Comparison of ENCODE assay signal across 9 cellular contexts in genomic region chr3:111712294-111713180, GRCh38. TPM values are rescaled to one million over a fixed set of nuclear protein-coding genes. Genes with fewer than 3 reads are reported as not detected.
A peak's percentile ranks its signal among the peaks of the same experiment; 100 is the strongest.
DNase-seq lines count a peak whose midpoint lies in the region; ATAC-seq and TF ChIP-seq lines count a peak whose summit lies in the region.
"Had no signal": no experiment of that assay in that cellular context is flagged by ENCODE, and none has a peak within 500 bp of the region (broad histone marks: within the 10 kb centered on the region; RNA-seq: fewer than 3 reads in every experiment).

No MANE protein-coding gene starts in this region.

- H3K27ac Mint-ChIP-seq in activated CD8-positive, alpha-beta memory T cell treated with anti-CD3 and anti-CD28 coated beads, Interleukin-2, amount 10 ng/mL, durations not matched to agents 7 days and 5 days = peak overlapping the region; percentile 86
- no peak overlapping the region for H3K27ac Mint-ChIP-seq in progenitor cell of endocrine pancreas

- peak overlapping the region; percentile 31 for H3K4me3 Mint-ChIP-seq in activated CD8-positive, alpha-beta memory T cell treated with anti-CD3 and anti-CD28 coated beads, Interleukin-2, amount 10 ng/mL, durations not matched to agents 7 days and 5 days
- H3K4me3 Mint-ChIP-seq in progenitor cell of endocrine pancreas (ENCODE audit: low read depth) = no peak overlapping the region

- H3K36me3 ChIP-seq in mucosa of descending colon (ENCODE audit: low read depth) = no peaks in the 10 kb centered on the region
- H3K36me3 ChIP-seq: pancreas had no signal

- H3K4me3 ChIP-seq in mucosa of descending colon = no peak overlapping the region
- H3K4me3 ChIP-seq: pancreas had no signal

- ATAC-seq in activated CD8-positive, alpha-beta memory T cell treated with anti-CD3 and anti-CD28 coated beads, Interleukin-2, amount 10 ng/mL, durations not matched to agents 7 days and 5 days = peak; percentile 93
- peak; percentile 64 for ATAC-seq in mucosa of descending colon

- H3K9me3 ChIP-seq in mucosa of descending colon = no peaks in the 10 kb centered on the region
- H3K9me3 ChIP-seq: pancreas had no signal

- H3K36me3 Mint-ChIP-seq in activated CD8-positive, alpha-beta memory T cell treated with anti-CD3 and anti-CD28 coated beads, Interleukin-2, amount 10 ng/mL, durations not matched to agents 7 days and 5 days = peaks cover 20% of the 10 kb centered on the region
- no peaks in the 10 kb centered on the region for H3K36me3 Mint-ChIP-seq in progenitor cell of endocrine pancreas (ENCODE audit: insufficient read depth)

- TF ChIP-seq CTCF in mucosa of descending colon (IDR thresholded peaks at IDR 0.05) = no peak
- no peak for TF ChIP-seq CTCF in progenitor cell of endocrine pancreas (IDR thresholded peaks at IDR 0.05; ENCODE audit: unreplicated experiment)

- peak; percentile 57 for DNase-seq in DMS 273 (lab: John Stamatoyannopoulos, UW; ENCODE audit: unreplicated experiment)
- peak; percentile 70 for DNase-seq in HPDE6-E6E7 (ENCODE audit: extremely low spot score)
- peak; percentile 79 for DNase-seq in activated CD8-positive, alpha-beta memory T cell treated with anti-CD3 and anti-CD28 coated beads, Interleukin-2, amount 10 ng/mL, durations not matched to agents 7 days and 5 days
- no peak for DNase-seq in mucosa of descending colon
- no peak for DNase-seq in NCI-H748 treated with DMSO at 0.1 percent for 48 hours (lab: John Stamatoyannopoulos, UW)
- DNase-seq in progenitor cell of endocrine pancreas (ENCODE audit: low spot score, unreplicated experiment) = no peak
- no peak for DNase-seq in DMS79 treated with DMSO at 0.1 percent for 48 hours (lab: John Stamatoyannopoulos, UW)
- no peak for DNase-seq in DMS79 (lab: John Stamatoyannopoulos, UW)
- DNase-seq: pancreas had no signal

- no peaks in the 10 kb centered on the region for H3K27me3 Mint-ChIP-seq in activated CD8-positive, alpha-beta memory T cell treated with anti-CD3 and anti-CD28 coated beads, Interleukin-2, amount 10 ng/mL, durations not matched to agents 7 days and 5 days
- H3K27me3 Mint-ChIP-seq in progenitor cell of endocrine pancreas = no peaks in the 10 kb centered on the region

- H3K4me1 ChIP-seq in mucosa of descending colon (ENCODE audit: low read depth) = no peaks in the 10 kb centered on the region
- H3K4me1 ChIP-seq: pancreas had no signal

- CTCF ChIA-PET in activated CD8-positive, alpha-beta memory T cell treated with anti-CD3 and anti-CD28 coated beads, Interleukin-2, amount 10 ng/mL, durations not matched to agents 7 days and 5 days (lab: Charles Lee) = interaction anchor here (1.0 to 1.4 kb wide), 4 partner anchors 22 to 302 kb away, joined by 4 to 13 read pairs (median 5); no protein-coding TSS in a partner anchor

- peaks cover 27% of the 10 kb centered on the region for H3K4me1 Mint-ChIP-seq in activated CD8-positive, alpha-beta memory T cell treated with anti-CD3 and anti-CD28 coated beads, Interleukin-2, amount 10 ng/mL, durations not matched to agents 7 days and 5 days
- peaks cover 12% of the 10 kb centered on the region for H3K4me1 Mint-ChIP-seq in progenitor cell of endocrine pancreas (ENCODE audit: low read depth)

- H3K9me3 Mint-ChIP-seq in activated CD8-positive, alpha-beta memory T cell treated with anti-CD3 and anti-CD28 coated beads, Interleukin-2, amount 10 ng/mL, durations not matched to agents 7 days and 5 days (ENCODE audit: low read depth) = no peaks in the 10 kb centered on the region
- no peaks in the 10 kb centered on the region for H3K9me3 Mint-ChIP-seq in progenitor cell of endocrine pancreas (ENCODE audit: low read depth)

- intact Hi-C loops in mucosa of descending colon (cut with DNase I, micrococcal nuclease) = no loop called here

RNA-seq across cellular contexts. Expression of gene PLCXD2, which starts 38.1 kb away (rescaled TPM):
- 10 to 100 TPM; 16.7 to 21.1 TPM for total RNA-seq in activated CD8-positive, alpha-beta memory T cell treated with anti-CD3 and anti-CD28 coated beads, Interleukin-2, amount 10 ng/mL, durations not matched to agents 7 days and 5 days
- total RNA-seq in mucosa of descending colon = 1 to 10 TPM; 2.5 to 9.8 (median 4.6) TPM
- 20.1 and 23.9 TPM in 2 replicates for total RNA-seq in progenitor cell of endocrine pancreas

Comparison
In these comparisons a context has a peak if more than half of its experiments do, and no peak if none do; other contexts are left out.
1. DNase-seq: peak in DMS 273 (single experiment), HPDE6-E6E7 (single experiment) and activated CD8-positive, alpha-beta memory T cell treated with anti-CD3 and anti-CD28 coated beads, Interleukin-2, amount 10 ng/mL, durations not matched to agents 7 days and 5 days (single experiment); none in mucosa of descending colon (0 of 3), NCI-H748 treated with DMSO at 0.1 percent for 48 hours (single experiment), progenitor cell of endocrine pancreas (single experiment), DMS79 treated with DMSO at 0.1 percent for 48 hours (single experiment) and DMS79 (single experiment).